Comparison of ENCODE assay signal across 2 cellular contexts in genomic region chr22:43176090-43176489, GRCh38.
TF ChIP-seq lines count a peak whose summit lies in the region.

No MANE protein-coding gene starts in this region.

TF ChIP-seq in K562, 482 proteins besides CTCF, POLR2A, EP300 and RAD21:
- TF ChIP-seq ZNF586 (CRISPR knock-in tag; conservative IDR thresholded peaks at IDR 0.05) (no peak), POLR2G (IDR thresholded peaks at IDR 0.05; ENCODE audit: low read depth, low read length) (peak; percentile 10; the same call in 1 of the 2 replicates)

TF ChIP-seq in GM12891, 5 proteins besides CTCF, POLR2A, EP300 and RAD21:
- no peak for TF ChIP-seq SPI1 (IDR thresholded peaks at IDR 0.05; ENCODE audit: low read depth, low read length)
- TF ChIP-seq TAF1 (IDR thresholded peaks at IDR 0.05; ENCODE audit: low read depth, low read length) = no peak
